ENCODE assay signal across 8 cellular contexts in the genomic region with DNA sequence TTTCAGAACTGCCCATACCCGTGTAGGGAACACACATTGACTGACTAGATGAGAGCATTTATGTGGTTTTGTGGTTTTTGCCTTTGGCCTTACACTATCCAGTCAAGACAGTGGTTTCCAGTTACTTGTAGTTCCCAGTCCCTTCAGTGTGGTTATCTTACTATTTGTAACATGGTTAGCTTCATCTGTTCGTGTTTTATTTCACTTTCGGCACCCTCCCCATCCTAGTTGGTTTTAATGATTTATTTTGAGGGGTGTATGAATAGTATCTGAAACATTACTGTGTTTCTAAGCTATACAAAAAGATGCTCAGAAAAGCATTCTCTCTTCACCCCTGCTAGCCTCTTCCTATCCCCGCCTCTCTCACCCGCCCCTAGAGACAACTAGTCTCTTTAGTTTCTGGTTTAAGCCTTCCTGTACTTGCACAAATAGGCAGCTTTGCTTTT. TPM values are rescaled to one million over a fixed set of nuclear protein-coding genes. Genes with fewer than 3 reads are reported as not detected.
DNase-seq lines count a peak whose midpoint lies in the region; ATAC-seq and TF ChIP-seq lines count a peak whose summit lies in the region.

No MANE protein-coding gene starts in this region.

- intact Hi-C loops in CD4-positive, alpha-beta T cell (cut with DNase I, micrococcal nuclease) = no loop called here

- H3K9me3 ChIP-seq in CD4-positive, alpha-beta T cell (ENCODE audit: control insufficient read depth, low read length) = no peaks in the 10 kb centered on the region
- no peaks in the 10 kb centered on the region for H3K9me3 ChIP-seq in hepatocyte (ENCODE audit: low read depth)

- DNase-seq in AG20443 (ENCODE audit: low spot score) = peak; percentile 60
- DNase-seq in activated naive CD8-positive, alpha-beta T cell treated with anti-CD3 and anti-CD28 coated beads for 36 hours = no peak
- no peak for DNase-seq in CD4-positive, alpha-beta T cell
- DNase-seq in hepatocyte (ENCODE audit: low spot score) = no peak
- DNase-seq in NCI-H1436 (lab: John Stamatoyannopoulos, UW) = no peak
- no peak for DNase-seq in ureter (ENCODE audit: low spot score)

- H2AFZ ChIP-seq in hepatocyte = no peak overlapping the region

- no peaks in the 10 kb centered on the region for H4K20me1 ChIP-seq in hepatocyte (ENCODE audit: insufficient read depth, poor library complexity, severe bottlenecking)

- no peak for TF ChIP-seq CTCF in CD4-positive, alpha-beta T cell (IDR thresholded peaks at IDR 0.05)
- TF ChIP-seq CTCF in hepatocyte (IDR thresholded peaks at IDR 0.05; ENCODE audit: poor library complexity) = no peak

- ATAC-seq in GM19397 (IDR thresholded peaks at IDR 0.05; ENCODE audit: unreplicated experiment) (peak; percentile 82), HG03196 (IDR thresholded peaks at IDR 0.05; ENCODE audit: unreplicated experiment) (peak; percentile 82)
- ATAC-seq in CD4-positive, alpha-beta T cell (ENCODE audit: poor library complexity) = no peak

- H3K36me3 Mint-ChIP-seq in activated naive CD8-positive, alpha-beta T cell treated with anti-CD3 and anti-CD28 coated beads for 36 hours = peaks cover 24% of the 10 kb centered on the region
- H3K36me3 Mint-ChIP-seq in CD4-positive, alpha-beta T cell (ENCODE audit: low read depth) = peaks cover 12% of the 10 kb centered on the region

- no peak overlapping the region for H3K27ac ChIP-seq in CD4-positive, alpha-beta T cell (ENCODE audit: low read depth, low read length)
- no peak overlapping the region for H3K27ac ChIP-seq in hepatocyte

- H3K4me3 ChIP-seq in hepatocyte = no peak overlapping the region

- peaks cover 40% of the 10 kb centered on the region for H3K4me1 Mint-ChIP-seq in activated naive CD8-positive, alpha-beta T cell treated with anti-CD3 and anti-CD28 coated beads for 36 hours
- H3K4me1 Mint-ChIP-seq in CD4-positive, alpha-beta T cell (ENCODE audit: low read depth) = peaks cover 38% of the 10 kb centered on the region

- no peaks in the 10 kb centered on the region for H3K9me3 Mint-ChIP-seq in activated naive CD8-positive, alpha-beta T cell treated with anti-CD3 and anti-CD28 coated beads for 36 hours
- H3K9me3 Mint-ChIP-seq in CD4-positive, alpha-beta T cell = no peaks in the 10 kb centered on the region

- peaks cover 3% of the 10 kb centered on the region for H3K79me2 ChIP-seq in hepatocyte

- CTCF ChIA-PET in CD4-positive, alpha-beta T cell (lab: Charles Lee) = interaction anchor here (0.6 to 1.8 kb wide), 3 partner anchors 15 to 422 kb away, joined by 3 to 7 read pairs (median 4); no protein-coding TSS in a partner anchor

- H3K27ac Mint-ChIP-seq in activated naive CD8-positive, alpha-beta T cell treated with anti-CD3 and anti-CD28 coated beads for 36 hours = peak overlapping the region; percentile 84
- no peak overlapping the region for H3K27ac Mint-ChIP-seq in CD4-positive, alpha-beta T cell

- H3K27me3 ChIP-seq in CD4-positive, alpha-beta T cell (ENCODE audit: control insufficient read depth, insufficient read depth, low read length) = no peaks in the 10 kb centered on the region
- H3K27me3 ChIP-seq in hepatocyte = no peaks in the 10 kb centered on the region

- 86% methylated on average over 5 of the region's 5 CpGs for WGBS in hepatocyte (ENCODE audit: low lambda C conversion rate, missing lambda C conversion rate)

- H3K9me2 ChIP-seq in hepatocyte (replicated peaks; ENCODE audit: insufficient read depth) = no peaks in the 10 kb centered on the region

- H3K4me1 ChIP-seq in hepatocyte (ENCODE audit: insufficient read depth) = no peaks in the 10 kb centered on the region

- POLR2A ChIA-PET in CD4-positive, alpha-beta T cell (lab: Charles Lee) = interaction anchor here (1.3 kb wide), 1 partner anchor 14 kb away, joined by 7 read pairs; a partner anchor contains a TSS

- no peak overlapping the region for H3K4me3 Mint-ChIP-seq in activated naive CD8-positive, alpha-beta T cell treated with anti-CD3 and anti-CD28 coated beads for 36 hours
- no peak overlapping the region for H3K4me3 Mint-ChIP-seq in CD4-positive, alpha-beta T cell

- no peak overlapping the region for H3K4me2 ChIP-seq in hepatocyte

- no peaks in the 10 kb centered on the region for H3K36me3 ChIP-seq in hepatocyte (replicated peaks; ENCODE audit: insufficient read depth, low read depth)

- H3K27me3 Mint-ChIP-seq in activated naive CD8-positive, alpha-beta T cell treated with anti-CD3 and anti-CD28 coated beads for 36 hours = no peaks in the 10 kb centered on the region
- H3K27me3 Mint-ChIP-seq in CD4-positive, alpha-beta T cell = no peaks in the 10 kb centered on the region

RNA-seq across cellular contexts. Expression of a gene that starts 14.1 kb away (rescaled TPM):
- total RNA-seq in activated naive CD8-positive, alpha-beta T cell treated with anti-CD3 and anti-CD28 coated beads for 36 hours = 1 to 10 TPM; 5.5 to 6.1 TPM
- 10 to 100 TPM; 12.9 to 13.0 TPM for total RNA-seq in CD4-positive, alpha-beta T cell
- total RNA-seq in hepatocyte (7.7 and 12.8 TPM in 2 replicates), ureter (7.6 TPM)
- 9.0 and 15.4 TPM in 2 replicates for polyA plus RNA-seq in hepatocyte
